Comparison of ENCODE assay signal across 21 cellular contexts in the genomic region with DNA sequence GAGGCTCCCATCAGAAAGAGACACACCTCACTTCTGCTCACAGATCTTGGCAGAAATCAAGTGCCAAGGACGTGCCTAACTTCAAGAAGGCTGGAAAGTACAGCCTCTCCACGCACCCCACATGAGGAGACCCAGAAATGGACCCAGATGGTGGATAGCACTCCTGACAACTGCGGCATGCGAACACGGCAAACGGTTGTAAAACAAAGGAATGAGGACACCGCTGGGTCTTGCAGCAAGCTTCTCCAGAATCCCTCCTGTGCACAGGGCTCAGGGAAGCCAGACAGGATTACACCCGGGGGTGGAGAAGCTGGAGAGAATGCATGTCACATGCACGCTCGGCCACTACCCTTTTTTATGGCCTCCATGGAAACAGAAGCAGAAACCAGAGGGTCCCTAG.
"Had no signal": no experiment of that assay in that cellular context is flagged by ENCODE, and none has a peak within 500 bp of the region (broad histone marks: within the 10 kb centered on the region; RNA-seq: fewer than 3 reads in every experiment).

No MANE protein-coding gene starts in this region.

- H3K4me1 ChIP-seq: prostate gland had no signal

- H3K4me3 Mint-ChIP-seq: activated naive CD8-positive, alpha-beta T cell treated with anti-CD3 and anti-CD28 coated beads for 36 hours; activated T-cell treated with anti-CD3 and anti-CD28 coated beads, Interleukin-2, amount 50 U/mL, for 4 hours; memory B cell; nephron; stimulated activated naive B cell treated with anti-CD40 and anti-IgM and Interleukin-4, amounts not matched to agents 10 μg/mL and 1 μg/mL and 100 μg/mL, for 72 hours; T-helper 1 cell treated with Interleukin-12 subunit alpha and Interleukin-12 subunit beta and Interleukin-4 antibody, amounts not matched to agents 30 μg/mL and 1 μg/mL, for 36 hours had no signal

- FAIRE-seq: islet of Langerhans had no signal

- H3K9me3 Mint-ChIP-seq: activated naive CD8-positive, alpha-beta T cell treated with anti-CD3 and anti-CD28 coated beads for 36 hours; activated T-cell treated with anti-CD3 and anti-CD28 coated beads, Interleukin-2, amount 50 U/mL, for 4 hours; memory B cell; stimulated activated naive B cell treated with anti-CD40 and anti-IgM and Interleukin-4, amounts not matched to agents 10 μg/mL and 1 μg/mL and 100 μg/mL, for 72 hours; T-helper 1 cell treated with Interleukin-12 subunit alpha and Interleukin-12 subunit beta and Interleukin-4 antibody, amounts not matched to agents 30 μg/mL and 1 μg/mL, for 36 hours had no signal

- H3K36me3 ChIP-seq: prostate gland, thoracic aorta, upper lobe of left lung had no signal

- H3K27ac Mint-ChIP-seq: activated naive CD8-positive, alpha-beta T cell treated with anti-CD3 and anti-CD28 coated beads for 36 hours; memory B cell; nephron; stimulated activated naive B cell treated with anti-CD40 and anti-IgM and Interleukin-4, amounts not matched to agents 10 μg/mL and 1 μg/mL and 100 μg/mL, for 72 hours; T-helper 1 cell treated with Interleukin-12 subunit alpha and Interleukin-12 subunit beta and Interleukin-4 antibody, amounts not matched to agents 30 μg/mL and 1 μg/mL, for 36 hours had no signal

- H3K36me3 Mint-ChIP-seq: activated naive CD8-positive, alpha-beta T cell treated with anti-CD3 and anti-CD28 coated beads for 36 hours; memory B cell had no signal

- H3K4me3 ChIP-seq: prostate gland, thoracic aorta, upper lobe of left lung had no signal

- DNase-seq: activated CD4-positive, alpha-beta T cell treated with anti-CD3 and anti-CD28 coated beads for 4 hours; activated CD4-positive, alpha-beta T cell treated with anti-CD3 and anti-CD28 coated beads, Interleukin-2, amount 50 U/mL, for 48 hours; activated CD4-positive, CD25-positive, alpha-beta regulatory T cell; activated CD8-positive, alpha-beta memory T cell treated with anti-CD3 and anti-CD28 coated beads, Interleukin-2, amount 50 U/mL, for 48 hours; activated naive CD4-positive, alpha-beta T cell treated with Interleukin-2 at 50 U/mL for 16 hours; activated naive CD8-positive, alpha-beta T cell treated with anti-CD3 and anti-CD28 coated beads for 36 hours; activated T-cell treated with anti-CD3 and anti-CD28 coated beads, Interleukin-2, amount 50 U/mL, for 4 hours; dermis blood vessel endothelial cell; effector memory CD4-positive, alpha-beta T cell; foreskin melanocyte; stimulated activated CD4-positive, alpha-beta T cell treated with anti-CD3 and anti-CD28 coated beads, Interleukin-2, amount 100 ng/mL, for 48 hours; stimulated activated CD8-positive, alpha-beta memory T cell treated with anti-CD3 and anti-CD28 coated beads, Interleukin-4, amount 100 ng/mL, for 48 hours; stimulated activated naive B cell treated with anti-CD40 and anti-IgM and Interleukin-4, amounts not matched to agents 10 μg/mL and 1 μg/mL and 100 μg/mL, for 72 hours; T1000; upper lobe of left lung had no signal

- H3K27ac ChIP-seq: prostate gland, thoracic aorta, upper lobe of left lung had no signal

- H3K4me1 Mint-ChIP-seq: activated naive CD8-positive, alpha-beta T cell treated with anti-CD3 and anti-CD28 coated beads for 36 hours had no signal

- H3K9me3 ChIP-seq: prostate gland, thoracic aorta, upper lobe of left lung had no signal
